In the genomic region with DNA sequence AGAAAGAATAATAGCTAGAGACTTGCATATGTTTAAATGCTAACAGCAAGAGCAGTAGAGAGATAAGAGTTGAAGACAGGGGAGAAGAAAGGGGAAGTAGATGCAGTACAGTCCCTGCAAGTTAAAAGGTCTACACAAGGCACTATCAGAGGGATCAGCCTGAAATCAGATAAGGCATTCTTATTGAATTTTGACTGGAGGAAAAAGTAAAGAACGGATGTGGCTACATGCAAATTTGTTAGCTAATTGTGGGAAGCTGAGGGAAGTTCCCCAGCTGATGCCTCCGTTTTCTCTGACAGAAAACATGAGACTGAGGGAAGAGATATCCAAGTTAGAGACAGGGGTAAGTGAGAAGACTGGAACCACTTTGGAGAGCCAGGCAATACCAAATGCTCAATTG, we compare ENCODE assay signal across 1 cellular context.
TF ChIP-seq lines count a peak whose summit lies in the region.

No MANE protein-coding gene starts in this region.

TF ChIP-seq in K562, 482 proteins besides CTCF, POLR2A, EP300 and RAD21 (continued from another document and continues in another):
- TF ChIP-seq, protein P1, sequence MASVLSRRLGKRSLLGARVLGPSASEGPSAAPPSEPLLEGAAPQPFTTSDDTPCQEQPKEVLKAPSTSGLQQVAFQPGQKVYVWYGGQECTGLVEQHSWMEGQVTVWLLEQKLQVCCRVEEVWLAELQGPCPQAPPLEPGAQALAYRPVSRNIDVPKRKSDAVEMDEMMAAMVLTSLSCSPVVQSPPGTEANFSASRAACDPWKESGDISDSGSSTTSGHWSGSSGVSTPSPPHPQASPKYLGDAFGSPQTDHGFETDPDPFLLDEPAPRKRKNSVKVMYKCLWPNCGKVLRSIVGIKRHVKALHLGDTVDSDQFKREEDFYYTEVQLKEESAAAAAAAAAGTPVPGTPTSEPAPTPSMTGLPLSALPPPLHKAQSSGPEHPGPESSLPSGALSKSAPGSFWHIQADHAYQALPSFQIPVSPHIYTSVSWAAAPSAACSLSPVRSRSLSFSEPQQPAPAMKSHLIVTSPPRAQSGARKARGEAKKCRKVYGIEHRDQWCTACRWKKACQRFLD (CRISPR knock-in tag; IDR thresholded peaks at IDR 0.05): no peak
- TF ChIP-seq ZNF780A (CRISPR knock-in tag; IDR thresholded peaks at IDR 0.05) (no peak), SRF (CRISPR knock-in tag; IDR thresholded peaks at IDR 0.05) (peak in 1 of 2 experiments; percentile 24; a peak in 1 of 4 replicates), TGIF2 (CRISPR knock-in tag; IDR thresholded peaks at IDR 0.05) (no peak), JUNB (CRISPR knock-in tag; conservative IDR thresholded peaks at IDR 0.05) (no peak), ZNF586 (CRISPR knock-in tag; conservative IDR thresholded peaks at IDR 0.05) (no peak), SIRT6 (IDR thresholded peaks at IDR 0.05; ENCODE audit: low read depth, low read length) (no peak), CBFA2T3 (IDR thresholded peaks at IDR 0.05) (peak; percentile 47), ZNF24 (IDR thresholded peaks at IDR 0.05) (no peak), ZKSCAN8 (CRISPR knock-in tag; IDR thresholded peaks at IDR 0.05) (no peak), BRCA1 (IDR thresholded peaks at IDR 0.05) (no peak), BRCA1 (CRISPR knock-in tag; IDR thresholded peaks at IDR 0.05) (no peak), LEF1 (IDR thresholded peaks at IDR 0.05) (peak; percentile 66; the same call in 1 of the 2 replicates), FOSL1 (tag; conservative IDR thresholded peaks at IDR 0.05) (peak; percentile 27), IRF2 (CRISPR knock-in tag; IDR thresholded peaks at IDR 0.05) (no peak), ZC3H8 (IDR thresholded peaks at IDR 0.05) (no peak), YBX1 (IDR thresholded peaks at IDR 0.05) (no peak), CREM (IDR thresholded peaks at IDR 0.05; ENCODE audit: low read depth) (peak; percentile 50; the same call in 1 of the 2 replicates), TAF15 (IDR thresholded peaks at IDR 0.05; ENCODE audit: low read depth, low read length) (no peak), NFRKB (IDR thresholded peaks at IDR 0.05; ENCODE audit: low read depth) (no peak), TARDBP (IDR thresholded peaks at IDR 0.05) (0 out of 2 replicates have a peak, but pooled peaks have one; percentile 24), ZNF133 (CRISPR knock-in tag; IDR thresholded peaks at IDR 0.05) (no peak), ZFPM2 (CRISPR knock-in tag; IDR thresholded peaks at IDR 0.05) (peak; percentile 96), ZNF282 (CRISPR knock-in tag; IDR thresholded peaks at IDR 0.05) (no peak), ESRRB (CRISPR knock-in tag; IDR thresholded peaks at IDR 0.05; ENCODE audit: borderline replicate concordance) (no peak), ZNF311 (CRISPR knock-in tag; IDR thresholded peaks at IDR 0.05) (no peak), ZNF431 (CRISPR knock-in tag; IDR thresholded peaks at IDR 0.05) (no peak)
- TF ChIP-seq, protein P2, sequence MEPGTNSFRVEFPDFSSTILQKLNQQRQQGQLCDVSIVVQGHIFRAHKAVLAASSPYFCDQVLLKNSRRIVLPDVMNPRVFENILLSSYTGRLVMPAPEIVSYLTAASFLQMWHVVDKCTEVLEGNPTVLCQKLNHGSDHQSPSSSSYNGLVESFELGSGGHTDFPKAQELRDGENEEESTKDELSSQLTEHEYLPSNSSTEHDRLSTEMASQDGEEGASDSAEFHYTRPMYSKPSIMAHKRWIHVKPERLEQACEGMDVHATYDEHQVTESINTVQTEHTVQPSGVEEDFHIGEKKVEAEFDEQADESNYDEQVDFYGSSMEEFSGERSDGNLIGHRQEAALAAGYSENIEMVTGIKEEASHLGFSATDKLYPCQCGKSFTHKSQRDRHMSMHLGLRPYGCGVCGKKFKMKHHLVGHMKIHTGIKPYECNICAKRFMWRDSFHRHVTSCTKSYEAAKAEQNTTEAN (CRISPR knock-in tag; IDR thresholded peaks at IDR 0.05): no peak
- TF ChIP-seq, protein P3, sequence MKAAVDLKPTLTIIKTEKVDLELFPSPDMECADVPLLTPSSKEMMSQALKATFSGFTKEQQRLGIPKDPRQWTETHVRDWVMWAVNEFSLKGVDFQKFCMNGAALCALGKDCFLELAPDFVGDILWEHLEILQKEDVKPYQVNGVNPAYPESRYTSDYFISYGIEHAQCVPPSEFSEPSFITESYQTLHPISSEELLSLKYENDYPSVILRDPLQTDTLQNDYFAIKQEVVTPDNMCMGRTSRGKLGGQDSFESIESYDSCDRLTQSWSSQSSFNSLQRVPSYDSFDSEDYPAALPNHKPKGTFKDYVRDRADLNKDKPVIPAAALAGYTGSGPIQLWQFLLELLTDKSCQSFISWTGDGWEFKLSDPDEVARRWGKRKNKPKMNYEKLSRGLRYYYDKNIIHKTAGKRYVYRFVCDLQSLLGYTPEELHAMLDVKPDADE (conservative IDR thresholded peaks at IDR 0.05; ENCODE audit: control insufficient read depth, low read depth, low read length): no peak
- TF ChIP-seq, protein P4, sequence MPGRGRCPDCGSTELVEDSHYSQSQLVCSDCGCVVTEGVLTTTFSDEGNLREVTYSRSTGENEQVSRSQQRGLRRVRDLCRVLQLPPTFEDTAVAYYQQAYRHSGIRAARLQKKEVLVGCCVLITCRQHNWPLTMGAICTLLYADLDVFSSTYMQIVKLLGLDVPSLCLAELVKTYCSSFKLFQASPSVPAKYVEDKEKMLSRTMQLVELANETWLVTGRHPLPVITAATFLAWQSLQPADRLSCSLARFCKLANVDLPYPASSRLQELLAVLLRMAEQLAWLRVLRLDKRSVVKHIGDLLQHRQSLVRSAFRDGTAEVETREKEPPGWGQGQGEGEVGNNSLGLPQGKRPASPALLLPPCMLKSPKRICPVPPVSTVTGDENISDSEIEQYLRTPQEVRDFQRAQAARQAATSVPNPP (IDR thresholded peaks at IDR 0.05; ENCODE audit: borderline replicate concordance, insufficient read depth, insufficient read length): no peak
- TF ChIP-seq, protein P5, sequence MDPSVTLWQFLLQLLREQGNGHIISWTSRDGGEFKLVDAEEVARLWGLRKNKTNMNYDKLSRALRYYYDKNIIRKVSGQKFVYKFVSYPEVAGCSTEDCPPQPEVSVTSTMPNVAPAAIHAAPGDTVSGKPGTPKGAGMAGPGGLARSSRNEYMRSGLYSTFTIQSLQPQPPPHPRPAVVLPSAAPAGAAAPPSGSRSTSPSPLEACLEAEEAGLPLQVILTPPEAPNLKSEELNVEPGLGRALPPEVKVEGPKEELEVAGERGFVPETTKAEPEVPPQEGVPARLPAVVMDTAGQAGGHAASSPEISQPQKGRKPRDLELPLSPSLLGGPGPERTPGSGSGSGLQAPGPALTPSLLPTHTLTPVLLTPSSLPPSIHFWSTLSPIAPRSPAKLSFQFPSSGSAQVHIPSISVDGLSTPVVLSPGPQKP (CRISPR knock-in tag; IDR thresholded peaks at IDR 0.05): no peak
- TF ChIP-seq, protein P6, sequence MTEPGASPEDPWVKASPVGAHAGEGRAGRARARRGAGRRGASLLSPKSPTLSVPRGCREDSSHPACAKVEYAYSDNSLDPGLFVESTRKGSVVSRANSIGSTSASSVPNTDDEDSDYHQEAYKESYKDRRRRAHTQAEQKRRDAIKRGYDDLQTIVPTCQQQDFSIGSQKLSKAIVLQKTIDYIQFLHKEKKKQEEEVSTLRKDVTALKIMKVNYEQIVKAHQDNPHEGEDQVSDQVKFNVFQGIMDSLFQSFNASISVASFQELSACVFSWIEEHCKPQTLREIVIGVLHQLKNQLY (CRISPR knock-in tag; conservative IDR thresholded peaks at IDR 0.05): no peak
- TF ChIP-seq, protein P7, sequence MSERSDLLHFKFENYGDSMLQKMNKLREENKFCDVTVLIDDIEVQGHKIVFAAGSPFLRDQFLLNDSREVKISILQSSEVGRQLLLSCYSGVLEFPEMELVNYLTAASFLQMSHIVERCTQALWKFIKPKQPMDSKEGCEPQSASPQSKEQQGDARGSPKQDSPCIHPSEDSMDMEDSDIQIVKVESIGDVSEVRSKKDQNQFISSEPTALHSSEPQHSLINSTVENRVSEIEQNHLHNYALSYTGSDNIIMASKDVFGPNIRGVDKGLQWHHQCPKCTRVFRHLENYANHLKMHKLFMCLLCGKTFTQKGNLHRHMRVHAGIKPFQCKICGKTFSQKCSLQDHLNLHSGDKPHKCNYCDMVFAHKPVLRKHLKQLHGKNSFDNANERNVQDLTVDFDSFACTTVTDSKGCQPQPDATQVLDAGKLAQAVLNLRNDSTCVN (CRISPR knock-in tag; IDR thresholded peaks at IDR 0.05): no peak
- TF ChIP-seq, protein P8, sequence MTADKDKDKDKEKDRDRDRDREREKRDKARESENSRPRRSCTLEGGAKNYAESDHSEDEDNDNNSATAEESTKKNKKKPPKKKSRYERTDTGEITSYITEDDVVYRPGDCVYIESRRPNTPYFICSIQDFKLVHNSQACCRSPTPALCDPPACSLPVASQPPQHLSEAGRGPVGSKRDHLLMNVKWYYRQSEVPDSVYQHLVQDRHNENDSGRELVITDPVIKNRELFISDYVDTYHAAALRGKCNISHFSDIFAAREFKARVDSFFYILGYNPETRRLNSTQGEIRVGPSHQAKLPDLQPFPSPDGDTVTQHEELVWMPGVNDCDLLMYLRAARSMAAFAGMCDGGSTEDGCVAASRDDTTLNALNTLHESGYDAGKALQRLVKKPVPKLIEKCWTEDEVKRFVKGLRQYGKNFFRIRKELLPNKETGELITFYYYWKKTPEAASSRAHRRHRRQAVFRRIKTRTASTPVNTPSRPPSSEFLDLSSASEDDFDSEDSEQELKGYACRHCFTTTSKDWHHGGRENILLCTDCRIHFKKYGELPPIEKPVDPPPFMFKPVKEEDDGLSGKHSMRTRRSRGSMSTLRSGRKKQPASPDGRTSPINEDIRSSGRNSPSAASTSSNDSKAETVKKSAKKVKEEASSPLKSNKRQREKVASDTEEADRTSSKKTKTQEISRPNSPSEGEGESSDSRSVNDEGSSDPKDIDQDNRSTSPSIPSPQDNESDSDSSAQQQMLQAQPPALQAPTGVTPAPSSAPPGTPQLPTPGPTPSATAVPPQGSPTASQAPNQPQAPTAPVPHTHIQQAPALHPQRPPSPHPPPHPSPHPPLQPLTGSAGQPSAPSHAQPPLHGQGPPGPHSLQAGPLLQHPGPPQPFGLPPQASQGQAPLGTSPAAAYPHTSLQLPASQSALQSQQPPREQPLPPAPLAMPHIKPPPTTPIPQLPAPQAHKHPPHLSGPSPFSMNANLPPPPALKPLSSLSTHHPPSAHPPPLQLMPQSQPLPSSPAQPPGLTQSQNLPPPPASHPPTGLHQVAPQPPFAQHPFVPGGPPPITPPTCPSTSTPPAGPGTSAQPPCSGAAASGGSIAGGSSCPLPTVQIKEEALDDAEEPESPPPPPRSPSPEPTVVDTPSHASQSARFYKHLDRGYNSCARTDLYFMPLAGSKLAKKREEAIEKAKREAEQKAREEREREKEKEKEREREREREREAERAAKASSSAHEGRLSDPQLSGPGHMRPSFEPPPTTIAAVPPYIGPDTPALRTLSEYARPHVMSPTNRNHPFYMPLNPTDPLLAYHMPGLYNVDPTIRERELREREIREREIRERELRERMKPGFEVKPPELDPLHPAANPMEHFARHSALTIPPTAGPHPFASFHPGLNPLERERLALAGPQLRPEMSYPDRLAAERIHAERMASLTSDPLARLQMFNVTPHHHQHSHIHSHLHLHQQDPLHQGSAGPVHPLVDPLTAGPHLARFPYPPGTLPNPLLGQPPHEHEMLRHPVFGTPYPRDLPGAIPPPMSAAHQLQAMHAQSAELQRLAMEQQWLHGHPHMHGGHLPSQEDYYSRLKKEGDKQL (CRISPR knock-in tag; IDR thresholded peaks at IDR 0.05; ENCODE audit: borderline replicate concordance): no peak
- TF ChIP-seq, protein P9, sequence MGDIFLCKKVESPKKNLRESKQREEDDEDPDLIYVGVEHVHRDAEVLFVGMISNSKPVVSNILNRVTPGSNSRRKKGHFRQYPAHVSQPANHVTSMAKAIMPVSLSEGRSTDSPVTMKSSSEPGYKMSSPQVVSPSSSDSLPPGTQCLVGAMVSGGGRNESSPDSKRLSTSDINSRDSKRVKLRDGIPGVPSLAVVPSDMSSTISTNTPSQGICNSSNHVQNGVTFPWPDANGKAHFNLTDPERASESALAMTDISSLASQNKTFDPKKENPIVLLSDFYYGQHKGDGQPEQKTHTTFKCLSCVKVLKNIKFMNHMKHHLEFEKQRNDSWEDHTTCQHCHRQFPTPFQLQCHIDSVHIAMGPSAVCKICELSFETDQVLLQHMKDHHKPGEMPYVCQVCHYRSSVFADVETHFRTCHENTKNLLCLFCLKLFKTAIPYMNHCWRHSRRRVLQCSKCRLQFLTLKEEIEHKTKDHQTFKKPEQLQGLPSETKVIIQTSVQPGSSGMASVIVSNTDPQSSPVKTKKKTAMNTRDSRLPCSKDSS (IDR thresholded peaks at IDR 0.05; ENCODE audit: low read depth, partially characterized antibody): no peak
- TF ChIP-seq, protein P10, sequence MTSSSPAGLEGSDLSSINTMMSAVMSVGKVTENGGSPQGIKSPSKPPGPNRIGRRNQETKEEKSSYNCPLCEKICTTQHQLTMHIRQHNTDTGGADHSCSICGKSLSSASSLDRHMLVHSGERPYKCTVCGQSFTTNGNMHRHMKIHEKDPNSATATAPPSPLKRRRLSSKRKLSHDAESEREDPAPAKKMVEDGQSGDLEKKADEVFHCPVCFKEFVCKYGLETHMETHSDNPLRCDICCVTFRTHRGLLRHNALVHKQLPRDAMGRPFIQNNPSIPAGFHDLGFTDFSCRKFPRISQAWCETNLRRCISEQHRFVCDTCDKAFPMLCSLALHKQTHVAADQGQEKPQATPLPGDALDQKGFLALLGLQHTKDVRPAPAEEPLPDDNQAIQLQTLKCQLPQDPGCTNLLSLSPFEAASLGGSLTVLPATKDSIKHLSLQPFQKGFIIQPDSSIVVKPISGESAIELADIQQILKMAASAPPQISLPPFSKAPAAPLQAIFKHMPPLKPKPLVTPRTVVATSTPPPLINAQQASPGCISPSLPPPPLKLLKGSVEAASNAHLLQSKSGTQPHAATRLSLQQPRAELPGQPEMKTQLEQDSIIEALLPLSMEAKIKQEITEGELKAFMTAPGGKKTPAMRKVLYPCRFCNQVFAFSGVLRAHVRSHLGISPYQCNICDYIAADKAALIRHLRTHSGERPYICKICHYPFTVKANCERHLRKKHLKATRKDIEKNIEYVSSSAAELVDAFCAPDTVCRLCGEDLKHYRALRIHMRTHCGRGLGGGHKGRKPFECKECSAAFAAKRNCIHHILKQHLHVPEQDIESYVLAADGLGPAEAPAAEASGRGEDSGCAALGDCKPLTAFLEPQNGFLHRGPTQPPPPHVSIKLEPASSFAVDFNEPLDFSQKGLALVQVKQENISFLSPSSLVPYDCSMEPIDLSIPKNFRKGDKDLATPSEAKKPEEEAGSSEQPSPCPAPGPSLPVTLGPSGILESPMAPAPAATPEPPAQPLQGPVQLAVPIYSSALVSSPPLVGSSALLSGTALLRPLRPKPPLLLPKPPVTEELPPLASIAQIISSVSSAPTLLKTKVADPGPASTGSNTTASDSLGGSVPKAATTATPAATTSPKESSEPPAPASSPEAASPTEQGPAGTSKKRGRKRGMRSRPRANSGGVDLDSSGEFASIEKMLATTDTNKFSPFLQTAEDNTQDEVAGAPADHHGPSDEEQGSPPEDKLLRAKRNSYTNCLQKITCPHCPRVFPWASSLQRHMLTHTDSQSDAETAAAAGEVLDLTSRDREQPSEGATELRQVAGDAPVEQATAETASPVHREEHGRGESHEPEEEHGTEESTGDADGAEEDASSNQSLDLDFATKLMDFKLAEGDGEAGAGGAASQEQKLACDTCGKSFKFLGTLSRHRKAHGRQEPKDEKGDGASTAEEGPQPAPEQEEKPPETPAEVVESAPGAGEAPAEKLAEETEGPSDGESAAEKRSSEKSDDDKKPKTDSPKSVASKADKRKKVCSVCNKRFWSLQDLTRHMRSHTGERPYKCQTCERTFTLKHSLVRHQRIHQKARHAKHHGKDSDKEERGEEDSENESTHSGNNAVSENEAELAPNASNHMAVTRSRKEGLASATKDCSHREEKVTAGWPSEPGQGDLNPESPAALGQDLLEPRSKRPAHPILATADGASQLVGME (CRISPR knock-in tag; IDR thresholded peaks at IDR 0.05): no peak
- TF ChIP-seq, protein P11, sequence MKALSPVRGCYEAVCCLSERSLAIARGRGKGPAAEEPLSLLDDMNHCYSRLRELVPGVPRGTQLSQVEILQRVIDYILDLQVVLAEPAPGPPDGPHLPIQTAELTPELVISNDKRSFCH (CRISPR knock-in tag; IDR thresholded peaks at IDR 0.05): no peak
- TF ChIP-seq, protein P11 (tag; IDR thresholded peaks at IDR 0.05): no peak
